20 cellular contexts compared by ENCODE assay signal in the genomic region with DNA sequence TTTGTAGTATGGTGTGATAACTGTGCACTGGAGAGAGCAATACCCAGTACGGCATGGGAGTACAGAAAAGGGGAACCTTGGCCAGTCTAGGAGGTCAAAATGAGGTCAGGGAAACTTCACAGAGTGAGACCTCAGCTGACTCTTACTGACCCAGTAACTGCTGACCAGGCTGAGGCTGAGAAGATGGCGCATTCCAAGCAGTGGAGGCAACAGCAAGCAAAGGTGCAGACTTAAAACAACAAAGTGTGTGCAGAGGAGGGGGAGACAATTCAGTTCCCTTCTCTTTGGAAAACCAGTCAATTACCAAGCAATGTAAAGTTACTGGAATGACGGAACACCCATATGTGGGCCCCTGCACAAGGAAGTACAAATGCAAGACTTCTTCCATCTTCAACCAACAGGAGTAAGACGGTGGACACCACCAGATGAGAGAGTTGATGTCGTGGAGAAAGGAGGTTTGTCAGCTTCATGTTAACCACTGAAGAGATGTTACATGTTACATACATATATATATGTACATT. TPM values are rescaled to one million over a fixed set of nuclear protein-coding genes. Genes with fewer than 3 reads are reported as not detected.
DNase-seq lines count a peak whose midpoint lies in the region; ATAC-seq, FAIRE-seq and TF ChIP-seq lines count a peak whose summit lies in the region.
"Had no signal": no experiment of that assay in that cellular context is flagged by ENCODE, and none has a peak within 500 bp of the region (broad histone marks: within the 10 kb centered on the region; RNA-seq: fewer than 3 reads in every experiment).

No MANE protein-coding gene starts in this region.

- no peak for FAIRE-seq in GM12878 (lab: Jason Lieb, UNC)
- FAIRE-seq: endometrium had no signal

- SMC1A ChIA-PET in GM12878 (lab: Charles Lee; ENCODE audit: uncharacterized antibody, unreplicated experiment) = interaction anchor here (0.5 to 17.9 kb wide), 7 partner anchors 7 to 795 kb away, joined by 3 to 348 read pairs (median 7); a partner anchor contains a TSS

- TF ChIP-seq RAD21 in GM12878 (IDR thresholded peaks at IDR 0.05; ENCODE audit: insufficient read depth, low read depth, low read length) = no peak

- no TSS peak for BruUV-seq in GM12878 (replicated peaks; lab: Mats Ljungman, UMichigan)

- H4K20me1 ChIP-seq in GM12878 (ENCODE audit: control insufficient read depth, insufficient read depth) = no peaks in the 10 kb centered on the region

- H3K4me3 ChIP-seq in left ventricle myocardium inferior (no peak overlapping the region), GM12878 (no peak overlapping the region)
- H3K4me3 ChIP-seq: GM23338 had no signal

- WGBS in GM12878 (ENCODE audit: insufficient coverage, insufficient replicate concordance, low lambda C conversion rate, missing lambda C conversion rate) = 64% methylated on average over 5 of the region's 5 CpGs

- H3K27ac ChIP-seq in left ventricle myocardium inferior (replicated peaks) = no peak overlapping the region
- no peak overlapping the region for H3K27ac ChIP-seq in GM12878 (ENCODE audit: control insufficient read depth, insufficient read depth)
- H3K27ac ChIP-seq: C4-2B had no signal

- H3K9ac ChIP-seq in GM12878 (ENCODE audit: control insufficient read depth, insufficient read depth, low read length) = no peak overlapping the region

- peaks cover 5% of the 10 kb centered on the region for H3K4me1 ChIP-seq in left ventricle myocardium inferior
- H3K4me1 ChIP-seq in GM12878 (ENCODE audit: control insufficient read depth, insufficient read depth, low read length) = peaks cover 19% of the 10 kb centered on the region

- no peak overlapping the region for H3K4me2 ChIP-seq in GM12878 (ENCODE audit: control insufficient read depth, insufficient read depth)
- H3K4me2 ChIP-seq: GM23338 had no signal

- no peak for TF ChIP-seq POLR2A in GM12878 (IDR thresholded peaks at IDR 0.05; ENCODE audit: low read depth, low read length)

- in situ Hi-C loops in GM12878 (cut with MboI) = no loop called here

- no peaks in the 10 kb centered on the region for H3K9me3 Mint-ChIP-seq in stimulated activated memory B cell treated with anti-CD40 and anti-IgM and Interleukin-4, amounts not matched to agents 10 μg/mL and 1 μg/mL and 100 μg/mL, for 72 hours
- H3K9me3 Mint-ChIP-seq: GM23338; stimulated activated naive CD8-positive, alpha-beta T cell treated with anti-CD3 and anti-CD28 coated beads, Interleukin-15, Interleukin-2, amounts not matched to agents 100 ng/mL and 50 ng/mL, for 24 hours had no signal

- H3K9me3 ChIP-seq in left ventricle myocardium inferior (replicated peaks) = no peaks in the 10 kb centered on the region
- H3K9me3 ChIP-seq in GM12878 (replicated peaks; ENCODE audit: control insufficient read depth, insufficient read depth, low read length) = no peaks in the 10 kb centered on the region

- peaks cover 2% of the 10 kb centered on the region; the same call in 1 of the 2 replicates for H3K79me2 ChIP-seq in GM12878 (ENCODE audit: control insufficient read depth, insufficient read depth, low read length)

- TF ChIP-seq EP300 in GM12878 (IDR thresholded peaks at IDR 0.05; ENCODE audit: borderline replicate concordance in 1 of 2, control insufficient read depth in 1 of 2, low read depth in 2 of 2, low read length in 2 of 2) = no peak

- peaks cover 50% of the 10 kb centered on the region for H3K4me1 Mint-ChIP-seq in stimulated activated memory B cell treated with anti-CD40 and anti-IgM and Interleukin-4, amounts not matched to agents 10 μg/mL and 1 μg/mL and 100 μg/mL, for 72 hours

- ATAC-seq in Right ventricle myocardium superior (ENCODE audit: poor library complexity) (peak; percentile 55), GM12878 (peak; percentile 48), HG02571 (IDR thresholded peaks at IDR 0.05; ENCODE audit: unreplicated experiment) (no peak), GM21723 (IDR thresholded peaks at IDR 0.05; ENCODE audit: unreplicated experiment) (no peak)
- ATAC-seq in stimulated activated memory B cell treated with anti-CD40 and anti-IgM and Interleukin-4, amounts not matched to agents 10 μg/mL and 1 μg/mL and 100 μg/mL, for 72 hours = peak; percentile 54
- ATAC-seq: GM23338, PC-3 had no signal

- no peak overlapping the region for H3K4me3 Mint-ChIP-seq in stimulated activated memory B cell treated with anti-CD40 and anti-IgM and Interleukin-4, amounts not matched to agents 10 μg/mL and 1 μg/mL and 100 μg/mL, for 72 hours
- H3K4me3 Mint-ChIP-seq: GM23338; stimulated activated naive CD8-positive, alpha-beta T cell treated with anti-CD3 and anti-CD28 coated beads, Interleukin-15, Interleukin-2, amounts not matched to agents 100 ng/mL and 50 ng/mL, for 24 hours had no signal

- POLR2A ChIA-PET in GM12878 (lab: Charles Lee) = no interaction called here

- H3K36me3 Mint-ChIP-seq in stimulated activated memory B cell treated with anti-CD40 and anti-IgM and Interleukin-4, amounts not matched to agents 10 μg/mL and 1 μg/mL and 100 μg/mL, for 72 hours = peaks cover 24% of the 10 kb centered on the region

- TF ChIP-seq CTCF in left ventricle myocardium inferior (IDR thresholded peaks at IDR 0.05; ENCODE audit: borderline replicate concordance) (no peak), GM12878 (IDR thresholded peaks at IDR 0.05 in 2 of 3, conservative IDR thresholded peaks at IDR 0.05 in 1 of 3; ENCODE audit: control insufficient read depth in 2 of 3, extremely low read depth in 1 of 3, insufficient read depth in 1 of 3, low read depth in 3 of 3, low read length in 3 of 3) (no peak)

- RAD21 ChIA-PET in GM12878 (lab: Charles Lee; ENCODE audit: unreplicated experiment) = interaction anchor here (1.0 kb wide), 1 partner anchor 9 kb away, joined by 3 read pairs; no protein-coding TSS in a partner anchor

- H3K27me3 Mint-ChIP-seq in stimulated activated memory B cell treated with anti-CD40 and anti-IgM and Interleukin-4, amounts not matched to agents 10 μg/mL and 1 μg/mL and 100 μg/mL, for 72 hours = no peaks in the 10 kb centered on the region
- H3K27me3 Mint-ChIP-seq: stimulated activated naive CD8-positive, alpha-beta T cell treated with anti-CD3 and anti-CD28 coated beads, Interleukin-15, Interleukin-2, amounts not matched to agents 100 ng/mL and 50 ng/mL, for 24 hours had no signal

- DNase-seq in Right ventricle myocardium superior (no peak), left ventricle myocardium inferior (no peak), NOMO-1 treated with dmso at 0.1 percent for 144 hours (lab: John Stamatoyannopoulos, UW; ENCODE audit: unreplicated experiment) (peak; percentile 23), GM12878 (ENCODE audit: low read depth, low spot score) (no peak), DMS 273 (lab: John Stamatoyannopoulos, UW; ENCODE audit: unreplicated experiment) (no peak)
- DNase-seq: activated effector memory CD4-positive, alpha-beta T cell treated with Interleukin-2 at 50 U/mL for 16 hours; anterior cingulate cortex; DMS79 treated with DMSO at 0.1 percent for 48 hours; Karpas-422; NCI-H1694 treated with DMSO at 0.1 percent for 48 hours; NCI-H446 treated with DMSO at 0.1 percent for 48 hours; PC-3; stimulated activated CD4-positive, alpha-beta T cell treated with anti-CD3 and anti-CD28 coated beads, Interleukin-15, amount 100 ng/mL, for 24 hours had no signal

- H2AFZ ChIP-seq in GM12878 (ENCODE audit: control insufficient read depth, low read depth, low read length) = no peak overlapping the region
- H2AFZ ChIP-seq: GM23338 had no signal

- intact Hi-C loops in Right ventricle myocardium superior (cut with DNase I) (no loop called here), left ventricle myocardium inferior (cut with micrococcal nuclease) (loop anchor here (10.0 kb wide), 1 partner anchor 292 kb away; a partner anchor contains a TSS), GM12878 (cut with micrococcal nuclease; ENCODE audit: unreplicated experiment) (loop anchor here (5.0 to 10.0 kb wide), 2 partner anchors 502 to 650 kb away; no protein-coding TSS in a partner anchor)

- CTCF ChIA-PET in GM12878 (lab: Yijun Ruan, JAX) = interaction anchor here (0.6 to 3.9 kb wide), 4 partner anchors 8 to 597 kb away, joined by 3 to 21 read pairs (median 10); no protein-coding TSS in a partner anchor

- H3K27me3 ChIP-seq in left ventricle myocardium inferior (ENCODE audit: low read depth) (no peaks in the 10 kb centered on the region), GM12878 (replicated peaks in 1 of 2; ENCODE audit: control insufficient read depth in 2 of 2, insufficient read depth in 2 of 2, low read length in 1 of 2) (no peaks in the 10 kb centered on the region)

- H3K27ac Mint-ChIP-seq in stimulated activated memory B cell treated with anti-CD40 and anti-IgM and Interleukin-4, amounts not matched to agents 10 μg/mL and 1 μg/mL and 100 μg/mL, for 72 hours = peak overlapping the region; percentile 46
- H3K27ac Mint-ChIP-seq: GM23338; stimulated activated naive CD8-positive, alpha-beta T cell treated with anti-CD3 and anti-CD28 coated beads, Interleukin-15, Interleukin-2, amounts not matched to agents 100 ng/mL and 50 ng/mL, for 24 hours had no signal

- peaks cover 5% of the 10 kb centered on the region for H3K36me3 ChIP-seq in left ventricle myocardium inferior
- H3K36me3 ChIP-seq in GM12878 (ENCODE audit: control insufficient read depth in 2 of 2, insufficient read depth in 2 of 2, low read length in 1 of 2) = no peaks in the 10 kb centered on the region

TF ChIP-seq in GM12878, 131 proteins besides CTCF, POLR2A, EP300 and RAD21 (continues in another document):
- TF ChIP-seq CREB1 (IDR thresholded peaks at IDR 0.05; ENCODE audit: low read depth) (0 out of 2 replicates have a peak, but pooled peaks have one; percentile 52), MYC (IDR thresholded peaks at IDR 0.05; ENCODE audit: insufficient read depth, insufficient read length, insufficient replicate concordance, low read length, severe bottlenecking) (no peak), CREM (IDR thresholded peaks at IDR 0.05; ENCODE audit: low read depth) (peak; percentile 43; the same call in 1 of the 2 replicates)

RNA-seq across cellular contexts. Expression of a gene that starts 54.6 kb away (rescaled TPM):
- total RNA-seq in Right ventricle myocardium superior (539 TPM), left ventricle myocardium inferior (363 TPM), GM12878 (2014; rRNA removed) (98.7 and 102 TPM in 2 replicates), GM12878 (2014; rRNA removed; fragmentation: Illumina TruSeq; extraction: Trizol) (105 and 110 TPM in 2 replicates), GM12878 (2021) (121 and 122 TPM in 2 replicates)
- total RNA-seq in GM12878 (2013; cell fraction: nucleolus; rRNA removed) = 57.5 and 63.1 TPM in 2 replicates
- polyA plus RNA-seq in GM12878 (2011; ENCODE audit: low read depth) = 65.0 TPM
- polyA plus RNA-seq in GM12878 (2011; rRNA removed) (145 and 151 TPM in 2 replicates), GM12878 (2014; fragmentation: Illumina TruSeq; extraction: Trizol) (130 and 143 TPM in 2 replicates), GM12878 (2014; fragmentation: Nextera tagmentation; extraction: Ambion mirVana) (100 to 1,000 TPM; 204 to 230 TPM), GM12878 (2014; rRNA removed) (70.7 and 73.8 TPM in 2 replicates), GM12878 (2016; fragmentation: Nextera tagmentation; extraction: Ambion mirVana) (100 to 1,000 TPM; 147 to 162 TPM)
- polyA plus RNA-seq in GM12878 (2011; cell fraction: cytosol; rRNA removed) = 105 and 131 TPM in 2 replicates
- polyA plus RNA-seq in GM12878 (2011; cell fraction: nucleus; rRNA removed) = 76.3 and 87.9 TPM in 2 replicates
- 74.4 and 107 TPM in 2 replicates for polyA plus RNA-seq in GM12878 (2012)
- polyA minus RNA-seq in GM12878 (2011; rRNA and poly(A)+ RNA removed) = 147 and 151 TPM in 2 replicates
- polyA minus RNA-seq in GM12878 (2011; cell fraction: cytosol; rRNA and poly(A)+ RNA removed) = 43.0 and 63.6 TPM in 2 replicates
- 31.8 and 40.7 TPM in 2 replicates for polyA minus RNA-seq in GM12878 (2011; cell fraction: nucleus; rRNA and poly(A)+ RNA removed)

Comparison
In these comparisons a context has a peak if more than half of its experiments do, and no peak if none do; other contexts are left out.
1. ATAC-seq: peak in Right ventricle myocardium superior (single experiment), GM12878 (single experiment) and stimulated activated memory B cell treated with anti-CD40 and anti-IgM and Interleukin-4, amounts not matched to agents 10 μg/mL and 1 μg/mL and 100 μg/mL, for 72 hours (single experiment); none in HG02571 (single experiment) and GM21723 (single experiment).